Comparison of ENCODE assay signal across 16 cellular contexts in the genomic region with DNA sequence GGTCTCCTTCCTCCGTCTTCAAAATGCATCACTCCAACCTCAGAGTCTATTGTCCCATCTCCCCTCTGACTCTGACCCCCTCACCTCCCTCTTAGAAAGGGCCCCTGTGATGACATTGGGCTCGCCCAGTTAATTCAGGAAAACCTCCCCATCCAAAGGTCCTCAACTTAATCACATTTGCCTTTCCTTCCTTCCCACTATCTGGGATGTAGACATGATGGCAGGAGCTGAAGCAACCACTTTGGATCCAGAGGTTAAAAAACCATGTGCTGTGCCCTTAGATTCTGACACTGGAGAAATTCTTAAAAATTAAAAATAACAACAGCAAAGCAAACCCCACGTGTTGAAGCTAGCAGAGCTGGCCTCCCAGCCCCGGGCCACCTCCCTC.
"Had no signal": no experiment of that assay in that cellular context is flagged by ENCODE, and none has a peak within 500 bp of the region (broad histone marks: within the 10 kb centered on the region; RNA-seq: fewer than 3 reads in every experiment).

No MANE protein-coding gene starts in this region.

- H3K27me3 ChIP-seq: esophagus squamous epithelium, upper lobe of left lung had no signal

- H3K36me3 ChIP-seq: esophagus squamous epithelium, thoracic aorta, upper lobe of left lung had no signal

- H3K9me3 ChIP-seq: esophagus squamous epithelium, psoas muscle, thoracic aorta, upper lobe of left lung had no signal

- H3K4me1 Mint-ChIP-seq: activated B cell treated with CpG ODN at 0.5 μM for 24 hours had no signal

- H3K9me3 Mint-ChIP-seq: activated B cell treated with CpG ODN at 0.5 μM for 24 hours; T-helper 2 cell treated with Interferon-gamma antibody and Interleukin-4, amounts not matched to agents 5 μg/mL and 100 μg/mL, for 36 hours had no signal

- H3K27ac Mint-ChIP-seq: activated B cell treated with CpG ODN at 0.5 μM for 24 hours; T-helper 2 cell treated with Interferon-gamma antibody and Interleukin-4, amounts not matched to agents 5 μg/mL and 100 μg/mL, for 36 hours had no signal

- H3K4me3 ChIP-seq: esophagus squamous epithelium, psoas muscle, skin epidermis, thoracic aorta, upper lobe of left lung had no signal

- H3K27me3 Mint-ChIP-seq: activated B cell treated with CpG ODN at 0.5 μM for 24 hours had no signal

- H3K4me3 Mint-ChIP-seq: activated B cell treated with CpG ODN at 0.5 μM for 24 hours; T-helper 2 cell treated with Interferon-gamma antibody and Interleukin-4, amounts not matched to agents 5 μg/mL and 100 μg/mL, for 36 hours had no signal

- H3K27ac ChIP-seq: esophagus squamous epithelium, psoas muscle, thoracic aorta, upper lobe of left lung had no signal

- DNase-seq: activated B cell treated with CpG ODN at 0.5 μM for 24 hours; activated effector memory CD4-positive, alpha-beta T cell treated with Interleukin-2 at 50 U/mL for 16 hours; activated naive CD4-positive, alpha-beta T cell treated with anti-CD3 and anti-CD28 coated beads, Interleukin-2, amount 50 U/mL, for 16 hours; activated T-cell treated with anti-CD3 and anti-CD28 coated beads for 4 hours; amniotic stem cell; dermis blood vessel endothelial cell; effector memory CD4-positive, alpha-beta T cell; esophagus squamous epithelium; psoas muscle; stimulated activated CD4-positive, alpha-beta T cell treated with anti-CD3 and anti-CD28 coated beads, Interleukin-2, amount 100 ng/mL, for 48 hours; SW 1271; upper lobe of left lung had no signal

- ATAC-seq: psoas muscle, right cardiac atrium had no signal
